ENCODE assay signal across 8 cellular contexts in the genomic region with DNA sequence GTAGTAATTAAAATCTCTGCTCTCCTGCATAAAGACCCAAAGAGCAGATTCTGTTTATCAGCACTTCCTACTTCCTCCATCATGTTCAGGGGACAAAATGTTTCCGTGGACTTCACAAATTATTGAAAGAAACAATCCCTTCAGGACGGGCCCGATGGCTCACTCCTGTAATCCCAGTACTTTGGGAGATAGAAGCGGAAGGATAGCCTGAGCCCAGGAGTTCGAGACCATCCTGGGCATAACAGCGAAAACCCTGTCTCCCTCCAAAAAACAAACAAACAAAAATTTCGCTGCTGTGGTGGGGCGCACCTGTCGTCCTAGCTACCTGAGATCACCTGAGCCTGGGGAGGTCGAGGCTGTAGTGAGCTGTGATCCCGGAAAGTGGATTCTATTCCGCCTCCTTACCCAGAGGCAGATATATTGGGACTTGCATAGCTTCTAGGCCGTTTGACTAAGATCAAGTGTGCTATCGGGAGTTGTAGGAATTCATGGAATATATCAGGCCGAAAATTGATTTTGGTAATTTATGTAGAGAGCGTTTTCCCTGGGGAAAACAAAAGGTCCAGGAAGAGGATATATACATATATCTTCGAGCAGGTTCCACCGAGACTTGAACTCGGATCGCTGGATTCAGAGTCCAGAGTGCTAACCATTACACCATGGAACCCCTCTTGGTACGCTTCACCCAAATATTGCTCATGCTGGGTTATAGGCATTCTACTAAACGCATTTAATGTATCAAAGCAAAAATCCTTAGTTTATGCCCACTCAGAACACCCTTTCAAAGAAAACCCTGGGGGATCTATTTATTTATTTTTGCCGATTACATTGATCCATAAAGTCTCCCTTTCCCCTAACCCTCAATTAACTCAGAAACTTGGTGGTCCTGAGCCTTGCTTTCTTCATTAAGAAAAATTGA.
DNase-seq lines count a peak whose midpoint lies in the region; ATAC-seq, FAIRE-seq and TF ChIP-seq lines count a peak whose summit lies in the region.

No MANE protein-coding gene starts in this region.

- TF ChIP-seq POLR2A in H1 (IDR thresholded peaks at IDR 0.05; ENCODE audit: control extremely low read depth in 1 of 2, low read depth in 2 of 2, low read length in 2 of 2) = no peak

- no peak overlapping the region for H4K5ac ChIP-seq in H1 (ENCODE audit: insufficient read length, low read depth, low read length)

- WGBS in H1 (ENCODE audit: extremely low coverage in 1 of 2, insufficient coverage in 1 of 2, insufficient read length in 1 of 2, insufficient replicate concordance in 2 of 2, low coverage in 1 of 2, low lambda C conversion rate in 2 of 2, missing lambda C conversion rate in 1 of 2), 2 experiments = 17% methylated on average over 23 of the region's 23 CpGs; no CpG with 5 or more reads in 1 of the 2 experiments

- peaks cover 19% of the 10 kb centered on the region for H3K4me1 Mint-ChIP-seq in stimulated activated naive CD8-positive, alpha-beta T cell treated with anti-CD3 and anti-CD28 coated beads, Interleukin-15, Interleukin-2, amounts not matched to agents 100 ng/mL and 50 ng/mL, for 24 hours (ENCODE audit: low read depth)

- peaks cover 3% of the 10 kb centered on the region for H3K23me2 ChIP-seq in H1 (ENCODE audit: low read depth, low read length)

- POLR2A ChIA-PET in H1 (lab: Charles Lee; ENCODE audit: partially characterized antibody) = interaction anchor here (0.8 to 1.3 kb wide), 2 partner anchors 44 to 346 kb away, joined by 4 to 5 read pairs; a partner anchor contains a TSS

- ATAC-seq in HG03442 (IDR thresholded peaks at IDR 0.05; ENCODE audit: unreplicated experiment) = no peak

- no peaks in the 10 kb centered on the region for H3K79me1 ChIP-seq in H1 (ENCODE audit: low read depth, low read length)

- peaks cover 86% of the 10 kb centered on the region for H3K27me3 Mint-ChIP-seq in stimulated activated naive CD8-positive, alpha-beta T cell treated with anti-CD3 and anti-CD28 coated beads, Interleukin-15, Interleukin-2, amounts not matched to agents 100 ng/mL and 50 ng/mL, for 24 hours

- FAIRE-seq in H1 (lab: Jason Lieb, UNC) = peak; percentile 94

- no peak overlapping the region for H4K91ac ChIP-seq in H1 (replicated peaks; ENCODE audit: insufficient read length, low read length)

- no peak overlapping the region for H2AK5ac ChIP-seq in H1 (ENCODE audit: low read depth, low read length)

- H3K36me3 ChIP-seq in ACC112 (ENCODE audit: insufficient read depth, low read length) = no peaks in the 10 kb centered on the region
- no peaks in the 10 kb centered on the region for H3K36me3 ChIP-seq in H1 (ENCODE audit: control insufficient read depth in 2 of 4, insufficient read depth in 4 of 4, low read length in 3 of 4)

- no peak overlapping the region for H2BK20ac ChIP-seq in H1 (ENCODE audit: low read length)

- TF ChIP-seq EP300 in H1 (IDR thresholded peaks at IDR 0.05; ENCODE audit: borderline replicate concordance in 1 of 2, low read depth in 2 of 2, low read length in 2 of 2) = no peak

- no peak overlapping the region for H3K4ac ChIP-seq in H1 (replicated peaks; ENCODE audit: insufficient read length, low read depth, low read length)

- H4K8ac ChIP-seq in H1 (ENCODE audit: extremely low read depth, insufficient read depth, low read length) = no peak overlapping the region

- H3K27me3 ChIP-seq in ACC112 (ENCODE audit: insufficient read depth, low read length) = peaks cover 7% of the 10 kb centered on the region; the same call in 1 of the 2 replicates
- H3K27me3 ChIP-seq in H1 (replicated peaks in 1 of 4; ENCODE audit: control insufficient read depth in 3 of 4, extremely low read depth in 1 of 4, insufficient read depth in 3 of 4, low read length in 3 of 4) = no peaks in the 10 kb centered on the region; a peak in 1 of 7 replicates

- H3K4me1 ChIP-seq in ACC112 (ENCODE audit: control insufficient read depth, insufficient read depth, low read length, unreplicated experiment) (no peaks in the 10 kb centered on the region), H1 (replicated peaks in 1 of 4; ENCODE audit: control insufficient read depth in 3 of 4, insufficient read depth in 4 of 4, low read length in 3 of 4) (no peaks in the 10 kb centered on the region; a peak in 1 of 7 replicates)

- no peak overlapping the region for H3K14ac ChIP-seq in H1 (ENCODE audit: insufficient read length)

- H2BK120ac ChIP-seq in H1 (replicated peaks; ENCODE audit: low read depth, low read length) = no peak overlapping the region

- H3K27ac ChIP-seq in ACC112 (ENCODE audit: low read depth, low read length) (no peak overlapping the region), H1 (ENCODE audit: low read depth, low read length) (no peak overlapping the region)

- H3K4me3 ChIP-seq in ACC112 (ENCODE audit: low read depth, low read length) (peak overlapping the region; percentile 75), H1 (ENCODE audit: extremely low read depth in 1 of 4, insufficient read depth in 2 of 4, low read depth in 3 of 4, low read length in 4 of 4) (peak overlapping the region; percentile 74 to 97 (median 88))

- peak overlapping the region; percentile 84 for H2AFZ ChIP-seq in ACC112 (ENCODE audit: low read length, unreplicated experiment)
- peak overlapping the region; percentile 98 for H2AFZ ChIP-seq in H1 (ENCODE audit: low read length)

- H3K23ac ChIP-seq in H1 (ENCODE audit: insufficient read length) = no peak overlapping the region

- no peak overlapping the region for H3K18ac ChIP-seq in H1 (ENCODE audit: extremely low read depth, low read length)

- H3K56ac ChIP-seq in H1 (replicated peaks; ENCODE audit: insufficient read length, low read depth, low read length) = no peak overlapping the region

- peak overlapping the region; percentile 43 for H3K4me3 Mint-ChIP-seq in stimulated activated naive CD8-positive, alpha-beta T cell treated with anti-CD3 and anti-CD28 coated beads, Interleukin-15, Interleukin-2, amounts not matched to agents 100 ng/mL and 50 ng/mL, for 24 hours

- H3K27ac Mint-ChIP-seq in stimulated activated naive CD8-positive, alpha-beta T cell treated with anti-CD3 and anti-CD28 coated beads, Interleukin-15, Interleukin-2, amounts not matched to agents 100 ng/mL and 50 ng/mL, for 24 hours = peak overlapping the region; percentile 43

- H2BK15ac ChIP-seq in H1 (ENCODE audit: low read length) = no peak overlapping the region

- H3K9me3 Mint-ChIP-seq in stimulated activated naive CD8-positive, alpha-beta T cell treated with anti-CD3 and anti-CD28 coated beads, Interleukin-15, Interleukin-2, amounts not matched to agents 100 ng/mL and 50 ng/mL, for 24 hours = peaks cover 18% of the 10 kb centered on the region

- CTCF ChIA-PET in H1 (lab: Charles Lee; ENCODE audit: partially characterized antibody) = interaction anchor here (0.6 to 2.3 kb wide), 3 partner anchors 29 to 62 kb away, joined by 3 to 5 read pairs (median 4); no protein-coding TSS in a partner anchor

- TF ChIP-seq CTCF in H1 (IDR thresholded peaks at IDR 0.05; ENCODE audit: control extremely low read depth in 1 of 3, insufficient read depth in 1 of 3, low read depth in 1 of 3, low read length in 3 of 3) = no peak

- no peaks in the 10 kb centered on the region for H4K20me1 ChIP-seq in H1 (replicated peaks in 1 of 2; ENCODE audit: control insufficient read depth in 1 of 2, insufficient read depth in 2 of 2, low read length in 2 of 2)

- H3K9me3 ChIP-seq in H1 (ENCODE audit: insufficient read depth in 2 of 2, low read depth in 1 of 2, low read length in 1 of 2) = no peaks in the 10 kb centered on the region

- H3K79me2 ChIP-seq in ACC112 (ENCODE audit: control insufficient read depth, insufficient read depth, low read length, unreplicated experiment) (no peaks in the 10 kb centered on the region), H1 (ENCODE audit: control insufficient read depth in 1 of 2, insufficient read depth in 2 of 2, low read length in 2 of 2) (no peaks in the 10 kb centered on the region)

- peak overlapping the region in 1 of 4 experiments; percentile 13; a peak in 3 of 7 replicates for H3K9ac ChIP-seq in H1 (replicated peaks in 1 of 4; ENCODE audit: extremely low read depth in 1 of 4, low read depth in 3 of 4, low read length in 3 of 4)

- DNase-seq in H4 (ENCODE audit: low spot score) = peak; percentile 66
- peak; percentile 94 for DNase-seq in OCI-M1 (lab: John Stamatoyannopoulos, UW)
- DNase-seq in H1 (ENCODE audit: low read depth in 1 of 2, low spot score in 2 of 2) = peak in 1 of 2 experiments; percentile 91
- DNase-seq in NCI-H2107 (lab: John Stamatoyannopoulos, UW) = no peak
- no peak for DNase-seq in CD1c-positive myeloid dendritic cell (ENCODE audit: extremely low spot score)

- H3K36me3 Mint-ChIP-seq in stimulated activated naive CD8-positive, alpha-beta T cell treated with anti-CD3 and anti-CD28 coated beads, Interleukin-15, Interleukin-2, amounts not matched to agents 100 ng/mL and 50 ng/mL, for 24 hours (ENCODE audit: low read depth) = peaks cover 14% of the 10 kb centered on the region

- peak overlapping the region; percentile 66 to 74 for H3K4me2 ChIP-seq in H1 (ENCODE audit: insufficient read depth in 1 of 2, low read depth in 2 of 2, low read length in 2 of 2)

- no peak overlapping the region for H2BK12ac ChIP-seq in H1 (ENCODE audit: low read depth, low read length)

- no peak overlapping the region for H2BK5ac ChIP-seq in H1 (ENCODE audit: low read depth, low read length)

- no peak for TF ChIP-seq RAD21 in H1 (IDR thresholded peaks at IDR 0.05 in 1 of 2, conservative IDR thresholded peaks at IDR 0.05 in 1 of 2; ENCODE audit: low read depth in 2 of 2, low read length in 2 of 2)

TF ChIP-seq in H1, 55 proteins besides CTCF, POLR2A, EP300 and RAD21 (continues in another document):
- TF ChIP-seq SP2 (IDR thresholded peaks at IDR 0.05; ENCODE audit: low read length) = no peak
- no peak for TF ChIP-seq BACH1 (IDR thresholded peaks at IDR 0.05; ENCODE audit: low read length)
- TF ChIP-seq NRF1 (IDR thresholded peaks at IDR 0.05; ENCODE audit: low read depth, low read length) = peak; percentile 15; the same call in 1 of the 2 replicates
- no peak for TF ChIP-seq SIRT6 (IDR thresholded peaks at IDR 0.05; ENCODE audit: low read length)
- no peak for TF ChIP-seq ATF3 (IDR thresholded peaks at IDR 0.05; ENCODE audit: insufficient read depth, low read depth, low read length)
- peak; percentile 91 for TF ChIP-seq ASH2L (IDR thresholded peaks at IDR 0.05; ENCODE audit: low read length)
- TF ChIP-seq MAFK (IDR thresholded peaks at IDR 0.05; ENCODE audit: low read depth, low read length) = peak; percentile 79; the same call in 1 of the 2 replicates
- TF ChIP-seq TBP (IDR thresholded peaks at IDR 0.05; ENCODE audit: low read depth, low read length) = peak; percentile 99
- TF ChIP-seq RXRA (IDR thresholded peaks at IDR 0.05; ENCODE audit: insufficient read depth, low read depth, low read length) = no peak
- TF ChIP-seq CREB1 (IDR thresholded peaks at IDR 0.05) = peak; percentile 35; the same call in 1 of the 2 replicates
- no peak for TF ChIP-seq RFX5 (IDR thresholded peaks at IDR 0.05; ENCODE audit: borderline replicate concordance, low read depth, low read length)

Comparison
In these comparisons a context has a peak if more than half of its experiments do, and no peak if none do; other contexts are left out.
1. DNase-seq: peak in H4 (single experiment) and OCI-M1 (single experiment); none in NCI-H2107 (single experiment) and CD1c-positive myeloid dendritic cell (single experiment).